1 cellular context compared by ENCODE assay signal in the genomic region with DNA sequence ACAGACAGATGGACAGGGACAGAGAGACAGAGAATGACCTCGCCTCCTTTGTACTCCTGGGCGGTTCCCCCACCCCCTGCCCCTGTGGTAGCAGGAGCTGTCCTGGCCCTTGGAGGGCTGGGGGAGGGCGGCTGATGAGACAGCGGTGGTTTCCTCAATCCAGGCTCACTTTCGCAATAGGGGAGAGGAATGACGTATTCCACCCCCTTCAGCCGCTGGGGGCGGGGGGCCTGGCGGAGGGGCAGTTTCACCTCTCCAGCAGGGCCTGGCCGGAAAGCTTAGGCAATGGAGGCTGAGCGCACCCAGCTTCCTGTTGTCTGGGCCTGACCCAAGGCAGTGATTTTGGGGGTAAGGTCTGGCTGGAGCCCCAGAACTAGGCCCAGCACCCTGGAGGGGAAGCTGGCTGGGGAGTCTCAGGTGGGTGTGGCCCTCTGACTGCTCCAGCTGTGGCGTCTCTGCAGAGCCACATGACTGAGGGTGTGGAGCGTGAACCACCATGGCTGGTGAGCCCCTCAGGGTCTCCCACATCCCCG.
TF ChIP-seq lines count a peak whose summit lies in the region.

No MANE protein-coding gene starts in this region.

TF ChIP-seq in HEK293, 187 proteins besides CTCF, POLR2A, EP300 and RAD21 (continued from another document):
- TF ChIP-seq ZNF266 (tag by site-specific recombination; IDR thresholded peaks at IDR 0.05; ENCODE audit: low read depth), result no peak
- peak; percentile 42; the same call in 1 of the 2 replicates for TF ChIP-seq PRDM10 (tag by site-specific recombination; IDR thresholded peaks at IDR 0.05)
- peak; percentile 88 for TF ChIP-seq ZNF324 (tag by site-specific recombination; IDR thresholded peaks at IDR 0.05)
- peak; percentile 52 for TF ChIP-seq SP2 (tag by site-specific recombination; IDR thresholded peaks at IDR 0.05)
- peak; percentile 81 for TF ChIP-seq GLIS2 (tag by site-specific recombination; IDR thresholded peaks at IDR 0.05)
- 0 out of 2 replicates have a peak, but pooled peaks have one; percentile 7 for TF ChIP-seq ZNF600 (tag by site-specific recombination; IDR thresholded peaks at IDR 0.05)
- TF ChIP-seq ZNF16 (tag by site-specific recombination; IDR thresholded peaks at IDR 0.05; ENCODE audit: low read depth), result no peak
- TF ChIP-seq, protein P1, sequence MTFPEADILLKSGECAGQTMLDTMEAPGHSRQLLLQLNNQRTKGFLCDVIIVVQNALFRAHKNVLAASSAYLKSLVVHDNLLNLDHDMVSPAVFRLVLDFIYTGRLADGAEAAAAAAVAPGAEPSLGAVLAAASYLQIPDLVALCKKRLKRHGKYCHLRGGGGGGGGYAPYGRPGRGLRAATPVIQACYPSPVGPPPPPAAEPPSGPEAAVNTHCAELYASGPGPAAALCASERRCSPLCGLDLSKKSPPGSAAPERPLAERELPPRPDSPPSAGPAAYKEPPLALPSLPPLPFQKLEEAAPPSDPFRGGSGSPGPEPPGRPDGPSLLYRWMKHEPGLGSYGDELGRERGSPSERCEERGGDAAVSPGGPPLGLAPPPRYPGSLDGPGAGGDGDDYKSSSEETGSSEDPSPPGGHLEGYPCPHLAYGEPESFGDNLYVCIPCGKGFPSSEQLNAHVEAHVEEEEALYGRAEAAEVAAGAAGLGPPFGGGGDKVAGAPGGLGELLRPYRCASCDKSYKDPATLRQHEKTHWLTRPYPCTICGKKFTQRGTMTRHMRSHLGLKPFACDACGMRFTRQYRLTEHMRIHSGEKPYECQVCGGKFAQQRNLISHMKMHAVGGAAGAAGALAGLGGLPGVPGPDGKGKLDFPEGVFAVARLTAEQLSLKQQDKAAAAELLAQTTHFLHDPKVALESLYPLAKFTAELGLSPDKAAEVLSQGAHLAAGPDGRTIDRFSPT (tag by site-specific recombination; IDR thresholded peaks at IDR 0.05), result peak; percentile 70
- TF ChIP-seq, protein P2, sequence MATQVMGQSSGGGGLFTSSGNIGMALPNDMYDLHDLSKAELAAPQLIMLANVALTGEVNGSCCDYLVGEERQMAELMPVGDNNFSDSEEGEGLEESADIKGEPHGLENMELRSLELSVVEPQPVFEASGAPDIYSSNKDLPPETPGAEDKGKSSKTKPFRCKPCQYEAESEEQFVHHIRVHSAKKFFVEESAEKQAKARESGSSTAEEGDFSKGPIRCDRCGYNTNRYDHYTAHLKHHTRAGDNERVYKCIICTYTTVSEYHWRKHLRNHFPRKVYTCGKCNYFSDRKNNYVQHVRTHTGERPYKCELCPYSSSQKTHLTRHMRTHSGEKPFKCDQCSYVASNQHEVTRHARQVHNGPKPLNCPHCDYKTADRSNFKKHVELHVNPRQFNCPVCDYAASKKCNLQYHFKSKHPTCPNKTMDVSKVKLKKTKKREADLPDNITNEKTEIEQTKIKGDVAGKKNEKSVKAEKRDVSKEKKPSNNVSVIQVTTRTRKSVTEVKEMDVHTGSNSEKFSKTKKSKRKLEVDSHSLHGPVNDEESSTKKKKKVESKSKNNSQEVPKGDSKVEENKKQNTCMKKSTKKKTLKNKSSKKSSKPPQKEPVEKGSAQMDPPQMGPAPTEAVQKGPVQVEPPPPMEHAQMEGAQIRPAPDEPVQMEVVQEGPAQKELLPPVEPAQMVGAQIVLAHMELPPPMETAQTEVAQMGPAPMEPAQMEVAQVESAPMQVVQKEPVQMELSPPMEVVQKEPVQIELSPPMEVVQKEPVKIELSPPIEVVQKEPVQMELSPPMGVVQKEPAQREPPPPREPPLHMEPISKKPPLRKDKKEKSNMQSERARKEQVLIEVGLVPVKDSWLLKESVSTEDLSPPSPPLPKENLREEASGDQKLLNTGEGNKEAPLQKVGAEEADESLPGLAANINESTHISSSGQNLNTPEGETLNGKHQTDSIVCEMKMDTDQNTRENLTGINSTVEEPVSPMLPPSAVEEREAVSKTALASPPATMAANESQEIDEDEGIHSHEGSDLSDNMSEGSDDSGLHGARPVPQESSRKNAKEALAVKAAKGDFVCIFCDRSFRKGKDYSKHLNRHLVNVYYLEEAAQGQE (tag by site-specific recombination; IDR thresholded peaks at IDR 0.05), result peak; percentile 74
- TF ChIP-seq KLF16 (tag by site-specific recombination; IDR thresholded peaks at IDR 0.05), result peak; percentile 83
- TF ChIP-seq KLF10 (tag by site-specific recombination; IDR thresholded peaks at IDR 0.05), result peak; percentile 88
- TF ChIP-seq ZNF423 (tag by site-specific recombination; IDR thresholded peaks at IDR 0.05), result peak; percentile 47; the same call in 1 of the 2 replicates
- TF ChIP-seq ZNF366 (tag by site-specific recombination; conservative IDR thresholded peaks at IDR 0.05), result peak; percentile 42; the same call in 1 of the 2 replicates
- TF ChIP-seq ZNF660 (tag by site-specific recombination; IDR thresholded peaks at IDR 0.05), result peak; percentile 33; the same call in 1 of the 2 replicates
- TF ChIP-seq ATF2 (tag by site-specific recombination; IDR thresholded peaks at IDR 0.05; ENCODE audit: low read depth), result peak; percentile 96
- TF ChIP-seq INSM2 (tag by site-specific recombination; IDR thresholded peaks at IDR 0.05), result 0 out of 2 replicates have a peak, but pooled peaks have one; percentile 17
- TF ChIP-seq IKZF3 (tag by site-specific recombination; IDR thresholded peaks at IDR 0.05), result peak; percentile 52; the same call in 1 of the 2 replicates
TF ChIP-seq in HEK293: peak in this region for 42.
